Comparison of ENCODE assay signal across 8 cellular contexts in the genomic region with DNA sequence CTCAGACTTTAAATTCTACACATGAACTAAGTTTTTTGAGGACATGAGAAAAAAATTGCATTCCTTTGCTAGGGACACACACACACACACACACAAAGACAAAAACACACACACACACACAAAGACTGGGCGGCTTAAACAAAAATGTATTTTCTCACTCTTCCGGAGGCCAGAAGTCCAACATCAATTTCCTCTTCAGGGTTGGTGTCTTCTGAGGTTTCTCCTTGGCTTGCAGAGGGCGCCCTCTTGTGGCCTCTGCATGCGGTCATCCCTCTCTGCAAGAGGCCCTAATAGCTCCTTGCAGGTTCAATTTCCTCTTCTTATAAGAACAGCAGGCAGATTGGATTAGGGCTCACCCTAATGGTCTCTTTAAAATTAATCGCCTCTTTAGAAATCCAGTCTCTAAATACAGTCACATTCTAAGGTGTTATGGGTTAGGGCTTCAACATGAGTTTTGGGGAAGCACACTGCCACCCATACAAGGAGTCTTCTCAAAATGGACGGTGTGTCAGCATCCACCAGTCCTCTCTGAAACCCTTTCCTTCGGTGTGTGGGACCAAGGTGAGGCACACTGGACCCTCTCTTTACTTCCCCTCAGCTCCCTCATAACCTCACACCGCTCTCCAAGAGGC.
DNase-seq lines count a peak whose midpoint lies in the region; ATAC-seq and TF ChIP-seq lines count a peak whose summit lies in the region.

No MANE protein-coding gene starts in this region.

- peak overlapping the region in 10 of 11 experiments; percentile 29 to 67 (median 59); a peak in 18 of 22 replicates for H3K9ac ChIP-seq in BLaER1 treated with 17β-estradiol and CSF1 and Interleukin-3, amounts not matched to agents 10 nM and 100 nM

- H4K20me1 ChIP-seq in BLaER1 treated with 17β-estradiol and CSF1 and Interleukin-3, amounts not matched to agents 10 nM and 100 nM = no peaks in the 10 kb centered on the region

- H3K36me3 ChIP-seq in BLaER1 treated with 17β-estradiol and CSF1 and Interleukin-3, amounts not matched to agents 10 nM and 100 nM = no peaks in the 10 kb centered on the region

- peak overlapping the region; percentile 0 to 60 (median 55); a peak in 17 of 22 replicates for H3K27ac ChIP-seq in BLaER1 treated with 17β-estradiol and CSF1 and Interleukin-3, amounts not matched to agents 10 nM and 100 nM
- H3K27ac ChIP-seq in coronary artery = no peak overlapping the region

- TF ChIP-seq CTCF in coronary artery (IDR thresholded peaks at IDR 0.05) = peak; percentile 90

- H3K9me3 ChIP-seq in BLaER1 treated with 17β-estradiol and CSF1 and Interleukin-3, amounts not matched to agents 10 nM and 100 nM (replicated peaks in 1 of 11) = peaks cover 0 to 10% (median 7%) of the 10 kb centered on the region in 11 experiments; a peak in 10 of 22 replicates

- DNase-seq in NCI-H510A (lab: John Stamatoyannopoulos, UW) (peak; percentile 20), coronary artery (ENCODE audit: low spot score) (peak; percentile 83), left colon (peak; percentile 78 to 91)
- DNase-seq in activated CD4-positive, alpha-beta T cell treated with anti-CD3 and anti-CD28 coated beads for 4 hours = peak; percentile 70 to 76
- peak; percentile 85 for DNase-seq in stimulated activated CD4-positive, alpha-beta T cell treated with anti-CD3 and anti-CD28 coated beads, Interleukin-1b, Interleukin-23, amount 100 ng/mL, for 48 hours

- intact Hi-C loops in left colon (cut with DNase I, micrococcal nuclease) = loop anchor here in 1 of 2 donors (5.0 kb wide), 1 partner anchor 332 kb away; no protein-coding TSS in a partner anchor

- no peaks in the 10 kb centered on the region for H3K27me3 ChIP-seq in BLaER1 treated with 17β-estradiol and CSF1 and Interleukin-3, amounts not matched to agents 10 nM and 100 nM

- peak overlapping the region; percentile 54 to 89 (median 81) for H3K4me2 ChIP-seq in BLaER1 treated with 17β-estradiol and CSF1 and Interleukin-3, amounts not matched to agents 10 nM and 100 nM

- peak; percentile 81 for ATAC-seq in GM19324 (IDR thresholded peaks at IDR 0.05; ENCODE audit: low FRiP score, unreplicated experiment)
- peak; percentile 83 for ATAC-seq in HG03457 (IDR thresholded peaks at IDR 0.05; ENCODE audit: unreplicated experiment)
- ATAC-seq in left colon = peak; percentile 98

- peaks cover 40 to 63% (median 53%) of the 10 kb centered on the region in 10 experiments for H3K4me1 ChIP-seq in BLaER1 treated with 17β-estradiol and CSF1 and Interleukin-3, amounts not matched to agents 10 nM and 100 nM

- H3K4me3 ChIP-seq in BLaER1 treated with 17β-estradiol and CSF1 and Interleukin-3, amounts not matched to agents 10 nM and 100 nM = peak overlapping the region; percentile 10 to 64 (median 46); a peak in 16 of 20 replicates
- peak overlapping the region; percentile 33 for H3K4me3 ChIP-seq in coronary artery

Comparison
In these comparisons a context has a peak if more than half of its experiments do, and no peak if none do; other contexts are left out.
1. H3K27ac ChIP-seq: peak in BLaER1 treated with 17β-estradiol and CSF1 and Interleukin-3, amounts not matched to agents 10 nM and 100 nM (11 of 11); none in coronary artery (0 of 2).
2. DNase-seq: peak in every context shown above with its lines; median percentile 85 in stimulated activated CD4-positive, alpha-beta T cell treated with anti-CD3 and anti-CD28 coated beads, Interleukin-1b, Interleukin-23, amount 100 ng/mL, for 48 hours; 84 in left colon; 83 in coronary artery; 73 in activated CD4-positive, alpha-beta T cell treated with anti-CD3 and anti-CD28 coated beads for 4 hours; 20 in NCI-H510A.
3. Peak in every context shown above with its lines, with median percentiles within 50 percentile points of each other: ATAC-seq.